ENCODE assay signal across 1 cellular context in genomic region chr5:65828507-65828906, GRCh38.
TF ChIP-seq lines count a peak whose summit lies in the region.

No MANE protein-coding gene starts in this region.

TF ChIP-seq in SK-N-SH treated with all-trans-retinoic acid at 6 μM for 48 hours, 23 proteins besides CTCF, POLR2A, EP300 and RAD21:
- no peak for TF ChIP-seq CSDC2 (CRISPR knock-in tag; IDR thresholded peaks at IDR 0.05)
- TF ChIP-seq PPARA (CRISPR knock-in tag; IDR thresholded peaks at IDR 0.05; ENCODE audit: borderline replicate concordance), result no peak
- TF ChIP-seq ZNF8 (CRISPR knock-in tag; IDR thresholded peaks at IDR 0.05), result 0 out of 2 replicates have a peak, but pooled peaks have one; percentile 36
- TF ChIP-seq ISL1 (CRISPR knock-in tag; IDR thresholded peaks at IDR 0.05), result peak; percentile 91
TF ChIP-seq in SK-N-SH treated with all-trans-retinoic acid at 6 μM for 48 hours: peak in this region for 2.
